35 cellular contexts compared by ENCODE assay signal in genomic region chr18:54604211-54604610, GRCh38. TPM values are rescaled to one million over a fixed set of nuclear protein-coding genes. Genes with fewer than 3 reads are reported as not detected.
"Had no signal": no experiment of that assay in that cellular context is flagged by ENCODE, and none has a peak within 500 bp of the region (broad histone marks: within the 10 kb centered on the region; RNA-seq: fewer than 3 reads in every experiment).

No MANE protein-coding gene starts in this region.

- H3K27me3 ChIP-seq: MG63 had no signal

- H3K9me3 ChIP-seq: MG63 had no signal

- H3K36me3 ChIP-seq: MG63 had no signal

- H3K4me3 ChIP-seq: MG63 had no signal

- DNase-seq: Karpas-422, Kasumi-1, MG63, MM.1S, MV-4-11, NCI-H1048, NCI-H1092, NCI-H1092 treated with DMSO at 0.1 percent for 48 hours, NCI-H1105, NCI-H1105 treated with DMSO at 0.1 percent for 48 hours, NCI-H1417, NCI-H1417 treated with DMSO at 0.1 percent for 48 hours, NCI-H1436, NCI-H1436 treated with DMSO at 0.1 percent for 48 hours, NCI-H146, NCI-H1694, NCI-H1694 treated with DMSO at 0.1 percent for 48 hours, NCI-H187, NCI-H187 treated with DMSO at 0.1 percent for 48 hours, NCI-H1930, NCI-H2029, NCI-H2081, NCI-H2081 treated with DMSO at 0.1 percent for 48 hours, NCI-H2107, NCI-H2171, NCI-H2171 treated with DMSO at 0.1 percent for 48 hours, NCI-H2227 treated with DMSO at 0.1 percent for 48 hours, NCI-H226, NCI-H345, NCI-H446, NCI-H446 treated with DMSO at 0.1 percent for 48 hours, NCI-H510A had no signal

RNA-seq across cellular contexts. Expression of gene DYNAP, which starts 13.2 kb away (rescaled TPM):
- total RNA-seq: LHCN-M2, M059J, NCI-H460 had no signal
